Comparison of ENCODE assay signal across 8 cellular contexts in the genomic region with DNA sequence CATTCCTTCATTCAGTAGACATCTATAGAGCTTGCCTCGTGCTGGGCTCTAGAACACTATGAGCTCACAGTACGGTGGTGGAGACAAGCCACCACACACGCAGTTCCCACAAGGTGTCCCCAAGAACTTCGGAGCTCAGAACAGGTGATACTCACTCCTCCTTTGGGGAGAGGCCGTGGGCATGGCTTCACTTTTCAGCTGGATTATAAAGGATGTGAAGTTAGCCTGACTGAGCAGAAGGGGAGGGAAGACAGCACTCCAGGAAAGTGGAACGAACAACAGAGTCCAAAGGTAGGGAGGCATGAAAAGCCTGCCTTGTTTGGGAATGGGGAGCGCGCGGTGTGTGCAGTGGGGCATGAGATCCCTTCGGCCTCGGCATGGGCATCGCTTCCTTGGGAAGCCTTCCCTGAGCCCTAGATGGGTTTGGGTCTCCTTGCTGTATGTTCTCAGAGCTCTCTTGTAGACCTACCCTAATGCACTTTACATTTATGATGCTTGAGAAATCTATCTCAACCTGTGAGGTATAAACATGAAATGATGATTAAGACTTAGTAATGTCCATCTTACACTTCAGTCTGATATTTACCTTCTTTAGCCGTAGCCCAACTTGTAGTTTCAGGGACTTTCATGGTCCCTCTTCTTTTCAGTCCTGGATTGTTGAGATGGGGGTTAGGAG. TPM values are rescaled to one million over a fixed set of nuclear protein-coding genes. Genes with fewer than 3 reads are reported as not detected.
DNase-seq lines count a peak whose midpoint lies in the region; ATAC-seq and TF ChIP-seq lines count a peak whose summit lies in the region.

No MANE protein-coding gene starts in this region.

- in situ Hi-C loops in astrocyte of the spinal cord (cut with HindIII; ENCODE audit: low sequenced_read_pairs), result no loop called here

- no peak for TF ChIP-seq CTCF in astrocyte of the spinal cord (IDR thresholded peaks at IDR 0.05; ENCODE audit: low read depth, low read length)

- H3K27ac ChIP-seq in layer of hippocampus (ENCODE audit: low read depth, low read length) (peak overlapping the region; percentile 93), substantia nigra (ENCODE audit: low read depth, low read length, poor library complexity, severe bottlenecking) (peak overlapping the region; percentile 95)

- H3K4me3 ChIP-seq in Jurkat, Clone E6-1 (ENCODE audit: low read length), result peak overlapping the region; percentile 73
- H3K4me3 ChIP-seq in astrocyte of the spinal cord (ENCODE audit: low read depth, low read length), result peak overlapping the region; percentile 98

- peak; percentile 23 for ATAC-seq in GM21576 (IDR thresholded peaks at IDR 0.05; ENCODE audit: unreplicated experiment)

- DNase-seq in DMS 273 (lab: John Stamatoyannopoulos, UW; ENCODE audit: unreplicated experiment) (peak; percentile 78), DMS 273 treated with DMSO at 0.1 percent for 48 hours (lab: John Stamatoyannopoulos, UW) (no peak), astrocyte of the spinal cord (ENCODE audit: low read depth, low spot score) (no peak), substantia nigra (lab: John Stamatoyannopoulos, UW) (peak in 8 of 49 donors; percentile 24 to 73 (median 54)), NCI-H2107 (lab: John Stamatoyannopoulos, UW) (no peak)
- no peak for DNase-seq in Jurkat, Clone E6-1 (ENCODE audit: low read depth, low spot score)

- H3K27me3 ChIP-seq in layer of hippocampus (ENCODE audit: control insufficient read depth, insufficient read depth, low read length), result no peaks in the 10 kb centered on the region

RNA-seq across cellular contexts. Expression of gene OGA, which starts 0.9 kb away (rescaled TPM):
- 34.2 TPM for polyA plus RNA-seq in Jurkat, Clone E6-1 (2012; ENCODE audit: insufficient read depth, insufficient read length)

RNA-seq across cellular contexts. Expression of gene KCNIP2, which starts 24.5 kb away (rescaled TPM):
- polyA plus RNA-seq in Jurkat, Clone E6-1 (2012; ENCODE audit: insufficient read depth, insufficient read length), result 9.8 TPM

RNA-seq across cellular contexts. Expression of gene NPM3, which starts 35.9 kb away (rescaled TPM):
- 238 TPM for polyA plus RNA-seq in Jurkat, Clone E6-1 (2012; ENCODE audit: insufficient read depth, insufficient read length)

RNA-seq across cellular contexts. Expression of gene FGF8, which starts 43.2 kb away (rescaled TPM):
- polyA plus RNA-seq in Jurkat, Clone E6-1 (2012; ENCODE audit: insufficient read depth, insufficient read length), result 1.5 TPM
